In the genomic region with DNA sequence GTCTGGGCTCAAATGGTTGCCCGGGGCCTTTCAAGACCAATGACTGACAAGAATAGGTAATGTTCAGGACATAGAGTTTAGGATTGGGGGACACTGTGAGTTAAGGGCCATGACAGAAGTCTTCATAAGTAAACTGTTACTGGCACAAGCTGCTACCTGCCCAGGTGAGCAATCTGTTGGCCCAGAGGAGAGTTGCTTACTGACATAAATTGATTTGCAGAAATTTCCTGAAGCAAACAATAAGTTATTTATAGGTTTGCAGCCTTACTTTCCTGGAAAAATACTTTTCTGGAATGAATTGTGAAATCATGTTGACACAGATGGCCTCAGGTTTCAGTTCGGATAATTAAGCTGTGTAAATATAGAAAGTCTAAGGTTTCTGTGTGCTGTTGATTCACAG, we compare ENCODE assay signal across 8 cellular contexts.
A peak's percentile ranks its signal among the peaks of the same experiment; 100 is the strongest.
DNase-seq lines count a peak whose midpoint lies in the region; ATAC-seq, FAIRE-seq and TF ChIP-seq lines count a peak whose summit lies in the region.
"Not testable (repeated sequence)": the region's sequence is repeated elsewhere in the genome, so short reads cannot be mapped to it uniquely, and the experiment has no call there.

No MANE protein-coding gene starts in this region.

- H3K4me3 Mint-ChIP-seq in Caco-2 (ENCODE audit: unreplicated experiment): peak overlapping the region; percentile 61

- not testable (repeated sequence) for H2BK5ac ChIP-seq in neuronal stem cell (ENCODE audit: low read length)

- not testable (repeated sequence) for H4K20me1 ChIP-seq in Karpas-422 (ENCODE audit: insufficient read depth, low read depth, low read length); K562 (replicated peaks; ENCODE audit: control insufficient read depth, insufficient read depth, low read length)

- not testable (repeated sequence) for H3K36me3 Mint-ChIP-seq in Caco-2 (ENCODE audit: insufficient read depth, unreplicated experiment)

- CTCF ChIA-PET in Caco-2 (lab: Charles Lee); K562 (lab: Yijun Ruan, JAX; ENCODE audit: low intra/inter-chr PET ratio): not testable (repeated sequence)

- H2AK5ac ChIP-seq in neuronal stem cell (ENCODE audit: low read depth, low read length): not testable (repeated sequence)

- H3K4me3 ChIP-seq in Caco-2 (ENCODE audit: low read depth, low read length) (peak overlapping the region; percentile 30), Karpas-422 (ENCODE audit: low read length) (peak overlapping the region; percentile 65), K562 (peak overlapping the region; percentile 43), neuronal stem cell (ENCODE audit: low read length in 2 of 2) (peak overlapping the region in 1 of 2 donors; percentile 29), transverse colon (peak overlapping the region in 1 of 4 donors; percentile 30)

- not testable (repeated sequence) for H3K4ac ChIP-seq in neuronal stem cell (ENCODE audit: low read length)

- DNase-seq in Caco-2 (peak in 1 of 2 experiments; percentile 18), NCI-H345 treated with DMSO at 0.1 percent for 48 hours (lab: John Stamatoyannopoulos, UW; ENCODE audit: unreplicated experiment) (peak; percentile 18), K562 (ENCODE audit: extremely low read depth in 1 of 4, low spot score in 3 of 4) (peak in 1 of 4 experiments; percentile 16), glomerular visceral epithelial cell (ENCODE audit: extremely low spot score) (peak; percentile 0)
- not testable (repeated sequence) for DNase-seq in Karpas-422; neuronal stem cell (ENCODE audit: low spot score); transverse colon

- not testable (repeated sequence) for TF ChIP-seq CTCF in Caco-2 (IDR thresholded peaks at IDR 0.05; ENCODE audit: insufficient read depth in 1 of 2, low read depth in 1 of 2, low read length in 1 of 2, severe bottlenecking in 1 of 2, unreplicated experiment in 1 of 2); VCaP (conservative IDR thresholded peaks at IDR 0.05); K562 (IDR thresholded peaks at IDR 0.05 in 2 of 3, conservative IDR thresholded peaks at IDR 0.05 in 1 of 3; ENCODE audit: insufficient read depth in 2 of 3, low read depth in 1 of 3, low read length in 3 of 3); transverse colon (IDR thresholded peaks at IDR 0.05)

- H3K79me1 ChIP-seq in neuronal stem cell (ENCODE audit: low read depth, low read length): not testable (repeated sequence)

- TF ChIP-seq EP300 in K562 (IDR thresholded peaks at IDR 0.05; ENCODE audit: low read length): peak; percentile 14; the same call in 1 of the 2 replicates
- not testable (repeated sequence) for TF ChIP-seq EP300 in transverse colon (IDR thresholded peaks at IDR 0.05; ENCODE audit: low read depth)

- not testable (repeated sequence) for H3K4me1 ChIP-seq in Caco-2; Karpas-422 (ENCODE audit: low read length); K562 (replicated peaks in 1 of 2; ENCODE audit: control insufficient read depth in 2 of 2, insufficient read depth in 2 of 2, low read length in 2 of 2); neuronal stem cell (ENCODE audit: control insufficient read depth in 2 of 2, insufficient read depth in 1 of 2, low read depth in 1 of 2, low read length in 2 of 2); transverse colon

- H3K27me3 Mint-ChIP-seq in Caco-2 (ENCODE audit: insufficient read depth, unreplicated experiment): not testable (repeated sequence)

- not testable (repeated sequence) for H3K9me3 Mint-ChIP-seq in Caco-2 (ENCODE audit: unreplicated experiment)

- WGBS in K562 (ENCODE audit: insufficient coverage, low coverage, missing lambda C conversion rate): 0% methylated on average over 1 of the region's 2 CpGs
- no CpG with 5 or more reads among the region's 2 CpGs for WGBS in neuronal stem cell (ENCODE audit: extremely low coverage in 2 of 2, insufficient read length in 2 of 2, insufficient replicate concordance in 1 of 2), 2 donors
- 51 to 67% methylated on average over 1 to 2 of the region's 2 CpGs for WGBS in transverse colon (ENCODE audit: low coverage in 1 of 2), 2 donors

- not testable (repeated sequence) for H2BK12ac ChIP-seq in neuronal stem cell (ENCODE audit: low read length)

- not testable (repeated sequence) for ATAC-seq in K562

- H3K79me2 ChIP-seq in Karpas-422 (ENCODE audit: low read length): peaks cover 17% of the 10 kb centered on the region
- peaks cover 27% of the 10 kb centered on the region for H3K79me2 ChIP-seq in K562 (ENCODE audit: control insufficient read depth, insufficient read depth, low read length)

- TF ChIP-seq RAD21 in K562 (CRISPR knock-in tag; conservative IDR thresholded peaks at IDR 0.05 in 1 of 2, IDR thresholded peaks at IDR 0.05 in 1 of 2): not testable (repeated sequence)

- not testable (repeated sequence) for H3K27me3 ChIP-seq in Caco-2 (replicated peaks; ENCODE audit: control insufficient read depth, insufficient read depth, low read length); Karpas-422 (ENCODE audit: low read length); K562 (ENCODE audit: control insufficient read depth in 2 of 2, insufficient read depth in 2 of 2, low read length in 2 of 2); neuronal stem cell (ENCODE audit: control insufficient read depth in 3 of 3, insufficient read depth in 3 of 3, low read depth in 1 of 3, low read length in 3 of 3); transverse colon

- intact Hi-C loops in Caco-2 (cut with micrococcal nuclease; ENCODE audit: unreplicated experiment): loop anchor here (10.0 kb wide), 1 partner anchor 209 kb away; no protein-coding TSS in a partner anchor
- intact Hi-C loops in K562 (cut with micrococcal nuclease); transverse colon (cut with DNase I; ENCODE audit: low total_unique reads): not testable (repeated sequence)

- H3K4me1 Mint-ChIP-seq in Caco-2 (ENCODE audit: low read depth, unreplicated experiment): not testable (repeated sequence)

- not testable (repeated sequence) for H3K27ac Mint-ChIP-seq in Caco-2 (ENCODE audit: unreplicated experiment)

- H3K14ac ChIP-seq in neuronal stem cell (ENCODE audit: low read length): not testable (repeated sequence)

- H3K4me2 ChIP-seq in Karpas-422 (ENCODE audit: low read depth, low read length, poor library complexity, severe bottlenecking): peak overlapping the region; percentile 82
- peak overlapping the region; percentile 72 for H3K4me2 ChIP-seq in K562 (ENCODE audit: insufficient read depth, low read length)
- not testable (repeated sequence) for H3K4me2 ChIP-seq in neuronal stem cell (ENCODE audit: insufficient read depth, low read length, poor library complexity, severe bottlenecking)

- POLR2A ChIA-PET in Caco-2 (lab: Charles Lee); K562 (lab: Yijun Ruan, JAX): not testable (repeated sequence)

- not testable (repeated sequence) for H4K8ac ChIP-seq in neuronal stem cell (ENCODE audit: low read depth, low read length)

- H3K9ac ChIP-seq in Karpas-422 (ENCODE audit: low read length) (peak overlapping the region; percentile 61), K562 (ENCODE audit: insufficient read depth in 1 of 2, low read depth in 2 of 2, low read length in 2 of 2) (peak overlapping the region in 1 of 2 experiments; percentile 70; a peak in 2 of 4 replicates)
- not testable (repeated sequence) for H3K9ac ChIP-seq in neuronal stem cell (ENCODE audit: low read depth, low read length, poor library complexity)

- TF ChIP-seq POLR2A in K562 (conservative IDR thresholded peaks at IDR 0.05); transverse colon (IDR thresholded peaks at IDR 0.05): not testable (repeated sequence)

- not testable (repeated sequence) for H3K36me3 ChIP-seq in Caco-2 (ENCODE audit: control insufficient read depth, insufficient read depth, low read length); Karpas-422 (ENCODE audit: insufficient read depth, low read length); K562 (ENCODE audit: control insufficient read depth, insufficient read depth, low read length); neuronal stem cell (replicated peaks in 1 of 2; ENCODE audit: control insufficient read depth in 2 of 2, insufficient read depth in 2 of 2, low read length in 2 of 2); transverse colon

- H2AFZ ChIP-seq in Karpas-422 (ENCODE audit: low read length): not testable (repeated sequence)
- H2AFZ ChIP-seq in K562 (ENCODE audit: low read depth, low read length) (peak overlapping the region; percentile 77), neuronal stem cell (ENCODE audit: low read length) (peak overlapping the region; percentile 29)

- not testable (repeated sequence) for FAIRE-seq in K562 (lab: Jason Lieb, UNC)

- H3K9me1 ChIP-seq in K562 (ENCODE audit: control insufficient read depth, insufficient read depth, low read length): not testable (repeated sequence)

- not testable (repeated sequence) for H3K18ac ChIP-seq in neuronal stem cell (ENCODE audit: low read length)

- not testable (repeated sequence) for H4K91ac ChIP-seq in neuronal stem cell (ENCODE audit: low read depth, low read length, poor library complexity)

- not testable (repeated sequence) for H2BK15ac ChIP-seq in neuronal stem cell (ENCODE audit: low read length)

- not testable (repeated sequence) for H2BK120ac ChIP-seq in neuronal stem cell (ENCODE audit: low read depth, low read length)

- not testable (repeated sequence) for BruUV-seq in Caco-2 (replicated peaks; lab: Mats Ljungman, UMichigan); K562 (replicated peaks; lab: Mats Ljungman, UMichigan)

- not testable (repeated sequence) for H3K9me2 ChIP-seq in Karpas-422 (replicated peaks; ENCODE audit: insufficient read depth, low read length)

- H3K9me3 ChIP-seq in Caco-2; Karpas-422 (ENCODE audit: low read length); K562 (replicated peaks; ENCODE audit: control insufficient read depth, insufficient read depth, low read depth, low read length); neuronal stem cell (replicated peaks in 1 of 2; ENCODE audit: control insufficient read depth in 2 of 2, insufficient read depth in 1 of 2, low read depth in 1 of 2, low read length in 2 of 2); transverse colon: not testable (repeated sequence)

- in situ Hi-C loops in K562 (cut with MboI); transverse colon (cut with MboI; ENCODE audit: low pct_ligation_motif_present in 1 of 4, low pct_unique_long_range_greater_than_20kb in 1 of 4, low sequenced_read_pairs in 3 of 4): not testable (repeated sequence)

- H3K23ac ChIP-seq in neuronal stem cell (ENCODE audit: low read depth, low read length, poor library complexity): not testable (repeated sequence)

- not testable (repeated sequence) for H3K27ac ChIP-seq in Karpas-422 (ENCODE audit: low read length); neuronal stem cell (replicated peaks; ENCODE audit: low read length)
- H3K27ac ChIP-seq in VCaP (peak overlapping the region; percentile 63), K562 (ENCODE audit: extremely low read depth, low read depth, low read length) (peak overlapping the region; percentile 76), transverse colon (peak overlapping the region; percentile 61 to 67 (median 64))
